Comparison of ENCODE assay signal across 14 cellular contexts in genomic region chr10:73406863-73407262, GRCh38.
"Had no signal": no experiment of that assay in that cellular context is flagged by ENCODE, and none has a peak within 500 bp of the region (broad histone marks: within the 10 kb centered on the region; RNA-seq: fewer than 3 reads in every experiment).

No MANE protein-coding gene starts in this region.

- H3K9me3 Mint-ChIP-seq: activated CD8-positive, alpha-beta T cell treated with anti-CD3 and anti-CD28 coated beads for 36 hours; activated naive CD4-positive, alpha-beta T cell treated with anti-CD3 and anti-CD28 coated beads for 36 hours; neural progenitor cell had no signal

- H3K27ac Mint-ChIP-seq: activated naive CD4-positive, alpha-beta T cell treated with anti-CD3 and anti-CD28 coated beads for 36 hours; neural progenitor cell had no signal

- ATAC-seq: activated CD8-positive, alpha-beta T cell treated with anti-CD3 and anti-CD28 coated beads for 36 hours; gastrocnemius medialis had no signal

- H3K4me1 Mint-ChIP-seq: neural progenitor cell had no signal

- H3K27me3 Mint-ChIP-seq: activated CD8-positive, alpha-beta T cell treated with anti-CD3 and anti-CD28 coated beads for 36 hours had no signal

- H2AFZ ChIP-seq: neural progenitor cell, parathyroid adenoma had no signal

- DNase-seq: activated CD4-positive, alpha-beta T cell treated with anti-CD3 and anti-CD28 coated beads for 4 hours; activated CD8-positive, alpha-beta memory T cell treated with anti-CD3 and anti-CD28 coated beads, Interleukin-2, amount 50 U/mL, for 48 hours; activated CD8-positive, alpha-beta T cell treated with anti-CD3 and anti-CD28 coated beads for 36 hours; activated naive CD4-positive, alpha-beta T cell treated with anti-CD3 and anti-CD28 coated beads for 36 hours; gastrocnemius medialis; heart right ventricle; islet precursor cell; stimulated activated CD4-positive, alpha-beta T cell treated with anti-CD3 and anti-CD28 coated beads, Interleukin-4, amount 100 ng/mL, for 4 hours; WERI-Rb-1 had no signal

- H3K4me3 Mint-ChIP-seq: activated CD8-positive, alpha-beta T cell treated with anti-CD3 and anti-CD28 coated beads for 36 hours; activated naive CD4-positive, alpha-beta T cell treated with anti-CD3 and anti-CD28 coated beads for 36 hours; neural progenitor cell had no signal

- H3K9me3 ChIP-seq: gastrocnemius medialis, heart right ventricle had no signal

- H3K4me3 ChIP-seq: gastrocnemius medialis, heart right ventricle, neural progenitor cell had no signal

- H3K4me2 ChIP-seq: neural progenitor cell had no signal

- H3K9ac ChIP-seq: neural progenitor cell, parathyroid adenoma had no signal

- H3K4me1 ChIP-seq: neural progenitor cell had no signal

- H3K36me3 ChIP-seq: neural progenitor cell had no signal

- FAIRE-seq: bronchial epithelial cell, colon, urothelium cell line had no signal

- H3K27ac ChIP-seq: gastrocnemius medialis, heart right ventricle, neural progenitor cell, parathyroid adenoma, WERI-Rb-1 had no signal

- H3K27me3 ChIP-seq: gastrocnemius medialis, heart right ventricle, neural progenitor cell had no signal
